ENCODE assay signal across 10 cellular contexts in genomic region chr11:93444671-93445073, GRCh38.
DNase-seq lines count a peak whose midpoint lies in the region; ATAC-seq and TF ChIP-seq lines count a peak whose summit lies in the region.
"Had no signal": no experiment of that assay in that cellular context is flagged by ENCODE, and none has a peak within 500 bp of the region (broad histone marks: within the 10 kb centered on the region; RNA-seq: fewer than 3 reads in every experiment).

No MANE protein-coding gene starts in this region.

- H3K4me3 Mint-ChIP-seq in Caco-2 (ENCODE audit: unreplicated experiment) = no peak overlapping the region
- H3K4me3 Mint-ChIP-seq: CD4-positive, CD25-positive, alpha-beta regulatory T cell had no signal

- peaks cover 10% of the 10 kb centered on the region for H3K9me3 Mint-ChIP-seq in Caco-2 (ENCODE audit: unreplicated experiment)

- H3K4me1 ChIP-seq in Caco-2 = no peaks in the 10 kb centered on the region

- no peak overlapping the region for H3K27ac Mint-ChIP-seq in Caco-2 (ENCODE audit: unreplicated experiment)
- H3K27ac Mint-ChIP-seq: CD4-positive, CD25-positive, alpha-beta regulatory T cell had no signal

- TF ChIP-seq CTCF in Caco-2 (IDR thresholded peaks at IDR 0.05; ENCODE audit: insufficient read depth in 1 of 2, low read depth in 1 of 2, low read length in 1 of 2, severe bottlenecking in 1 of 2, unreplicated experiment in 1 of 2) = no peak

- POLR2A ChIA-PET in Caco-2 (lab: Charles Lee) = no interaction called here

- H3K4me3 ChIP-seq in Caco-2 (ENCODE audit: low read depth, low read length) = no peak overlapping the region

- intact Hi-C loops in Caco-2 (cut with micrococcal nuclease; ENCODE audit: unreplicated experiment) = no loop called here

- peaks cover 13% of the 10 kb centered on the region for H3K27me3 Mint-ChIP-seq in Caco-2 (ENCODE audit: insufficient read depth, unreplicated experiment)
- H3K27me3 Mint-ChIP-seq: CD4-positive, CD25-positive, alpha-beta regulatory T cell had no signal

- no peaks in the 10 kb centered on the region for H3K36me3 Mint-ChIP-seq in Caco-2 (ENCODE audit: insufficient read depth, unreplicated experiment)
- H3K36me3 Mint-ChIP-seq: CD4-positive, CD25-positive, alpha-beta regulatory T cell had no signal

- H3K36me3 ChIP-seq in Caco-2 (ENCODE audit: control insufficient read depth, insufficient read depth, low read length) = no peaks in the 10 kb centered on the region

- peak; percentile 55 to 73 for DNase-seq in Caco-2
- DNase-seq in NCI-H1417 (lab: John Stamatoyannopoulos, UW) = peak; percentile 65 to 87 (median 79)
- peak; percentile 26 to 33 for DNase-seq in activated CD4-positive, alpha-beta T cell treated with anti-CD3 and anti-CD28 coated beads, Interleukin-2, amount 50 U/mL, for 48 hours
- peak; percentile 20 for DNase-seq in iPS-NIHi11 (ENCODE audit: low spot score)
- DNase-seq in NCI-H2196 treated with DMSO at 0.1 percent for 48 hours (lab: John Stamatoyannopoulos, UW; ENCODE audit: unreplicated experiment) = no peak
- DNase-seq in cerebellar nuclear complex (lab: John Stamatoyannopoulos, UW) = no peak
- no peak for DNase-seq in NCI-H2081 (lab: John Stamatoyannopoulos, UW)
- DNase-seq: CD4-positive, CD25-positive, alpha-beta regulatory T cell; stimulated activated naive CD4-positive, alpha-beta T cell had no signal

- H3K4me1 Mint-ChIP-seq in Caco-2 (ENCODE audit: low read depth, unreplicated experiment) = no peaks in the 10 kb centered on the region
- H3K4me1 Mint-ChIP-seq: CD4-positive, CD25-positive, alpha-beta regulatory T cell had no signal

- no peaks in the 10 kb centered on the region for H3K9me3 ChIP-seq in Caco-2

- ATAC-seq in HG02884 (IDR thresholded peaks at IDR 0.05; ENCODE audit: unreplicated experiment) = no peak

- H3K27me3 ChIP-seq in Caco-2 (replicated peaks; ENCODE audit: control insufficient read depth, insufficient read depth, low read length) = no peaks in the 10 kb centered on the region; the same call in 1 of the 2 replicates

- BruUV-seq in Caco-2 (replicated peaks; lab: Mats Ljungman, UMichigan) = no TSS peak

- CTCF ChIA-PET in Caco-2 (lab: Charles Lee) = no interaction called here

Comparison
In these comparisons a context has a peak if more than half of its experiments do, and no peak if none do; other contexts are left out.
1. DNase-seq: peak in Caco-2 (2 of 2), NCI-H1417 (3 of 3), activated CD4-positive, alpha-beta T cell treated with anti-CD3 and anti-CD28 coated beads, Interleukin-2, amount 50 U/mL, for 48 hours (2 of 2) and iPS-NIHi11 (single experiment); none in NCI-H2196 treated with DMSO at 0.1 percent for 48 hours (single experiment), cerebellar nuclear complex (0 of 2) and NCI-H2081 (0 of 2).